ENCODE assay signal across 8 cellular contexts in genomic region chr14:95480109-95480886, GRCh38. TPM values are rescaled to one million over a fixed set of nuclear protein-coding genes. Genes with fewer than 3 reads are reported as not detected.
A peak's percentile ranks its signal among the peaks of the same experiment; 100 is the strongest.
DNase-seq lines count a peak whose midpoint lies in the region; ATAC-seq and FAIRE-seq lines count a peak whose summit lies in the region.

No MANE protein-coding gene starts in this region.

- ATAC-seq in left cardiac atrium: peak; percentile 82 to 85
- no peak for ATAC-seq in HG03469 (IDR thresholded peaks at IDR 0.05; ENCODE audit: unreplicated experiment)

- FAIRE-seq in RCC 7860 (lab: Jason Lieb, UNC): no peak

- intact Hi-C loops in left cardiac atrium (cut with DNase I): loop anchor here in 1 of 2 donors (5.0 kb wide), 1 partner anchor 37 kb away; the partner anchor contains the start of gene SYNE3

- peak; percentile 56 for DNase-seq in activated naive CD4-positive, alpha-beta T cell treated with Interleukin-2 at 50 U/mL for 16 hours
- no peak for DNase-seq in activated naive CD4-positive, alpha-beta T cell (lab: John Stamatoyannopoulos, UW)
- peak; percentile 80 for DNase-seq in activated CD8-positive, alpha-beta memory T cell treated with anti-CD3 and anti-CD28 coated beads for 24 hours
- DNase-seq in left cardiac atrium: peak; percentile 84
- peak; percentile 88 for DNase-seq in stromal cell of bone marrow (ENCODE audit: low read depth)
- DNase-seq in RCC 7860 (ENCODE audit: low spot score): no peak
- no peak for DNase-seq in C1 segment of cervical spinal cord (lab: John Stamatoyannopoulos, UW)

RNA-seq across cellular contexts. Expression of gene SYNE3, which starts 36.2 kb away (rescaled TPM):
- total RNA-seq in left cardiac atrium: 10 to 100 TPM; 24.6 to 34.3 TPM

RNA-seq across cellular contexts. Expression of gene GLRX5, which starts 54.6 kb away (rescaled TPM):
- total RNA-seq in left cardiac atrium: 10 to 100 TPM; 59.7 to 78.1 TPM

Comparison
In these comparisons a context has a peak if more than half of its experiments do, and no peak if none do; other contexts are left out.
1. DNase-seq: peak in activated naive CD4-positive, alpha-beta T cell treated with Interleukin-2 at 50 U/mL for 16 hours (single experiment), activated CD8-positive, alpha-beta memory T cell treated with anti-CD3 and anti-CD28 coated beads for 24 hours (single experiment), left cardiac atrium (single experiment) and stromal cell of bone marrow (single experiment); none in activated naive CD4-positive, alpha-beta T cell (0 of 4), RCC 7860 (single experiment) and C1 segment of cervical spinal cord (0 of 14).